ENCODE assay signal across 8 cellular contexts in genomic region chr16:14399397-14400284, GRCh38.
DNase-seq lines count a peak whose midpoint lies in the region; ATAC-seq lines count a peak whose summit lies in the region.

No MANE protein-coding gene starts in this region.

- ATAC-seq in HG02763 (IDR thresholded peaks at IDR 0.05; ENCODE audit: unreplicated experiment) (peak; percentile 62), Right ventricle myocardium superior (ENCODE audit: poor library complexity) (peak; percentile 94), GM19397 (IDR thresholded peaks at IDR 0.05; ENCODE audit: unreplicated experiment) (no peak)

- H3K4me3 ChIP-seq in SJCRH30 = peak overlapping the region; percentile 28
- peak overlapping the region; percentile 44 to 64 (median 46) for H3K4me3 ChIP-seq in skeletal muscle tissue (ENCODE audit: low read length in 3 of 3)

- intact Hi-C loops in Right ventricle myocardium superior (cut with DNase I) = loop anchor here (10.0 kb wide), 2 partner anchors 65 to 95 kb away; no protein-coding TSS in a partner anchor

- DNase-seq in Caki2 (ENCODE audit: low read depth) (peak; percentile 84), SJCRH30 (peak; percentile 85 to 90), Right ventricle myocardium superior (peak; percentile 54), NCI-H748 treated with DMSO at 0.1 percent for 48 hours (lab: John Stamatoyannopoulos, UW) (no peak), GM19240 (ENCODE audit: insufficient read length, low spot score) (no peak)

- H3K27ac ChIP-seq in SJCRH30 (peak overlapping the region; percentile 97), skeletal muscle tissue (ENCODE audit: low read depth, low read length) (peak overlapping the region; percentile 94)

- peak overlapping the region; percentile 75 to 86 (median 78) for H3K9ac ChIP-seq in skeletal muscle tissue (ENCODE audit: low read depth in 1 of 3, low read length in 3 of 3)

- in situ Hi-C loops in Caki2 (cut with HindIII; ENCODE audit: low pct_unique_long_range_greater_than_20kb, low sequenced_read_pairs) = no loop called here

- H3K9me3 ChIP-seq in SJCRH30 (replicated peaks) = no peaks in the 10 kb centered on the region
- H3K9me3 ChIP-seq in skeletal muscle tissue (ENCODE audit: control insufficient read depth in 3 of 3, low read length in 3 of 3) = no peaks in the 10 kb centered on the region

- no peaks in the 10 kb centered on the region for H3K36me3 ChIP-seq in SJCRH30
- no peaks in the 10 kb centered on the region for H3K36me3 ChIP-seq in skeletal muscle tissue (ENCODE audit: control insufficient read depth in 3 of 3, insufficient read depth in 3 of 3, low read length in 3 of 3)

- H3K4me1 ChIP-seq in SJCRH30 = peaks cover 16% of the 10 kb centered on the region; the same call in 1 of the 2 replicates
- H3K4me1 ChIP-seq in skeletal muscle tissue (ENCODE audit: control insufficient read depth in 3 of 3, insufficient read depth in 3 of 3, low read length in 3 of 3) = peaks cover 5 to 32% (median 23%) of the 10 kb centered on the region in 3 donors

- H3K27me3 ChIP-seq in SJCRH30 (no peaks in the 10 kb centered on the region), skeletal muscle tissue (ENCODE audit: control insufficient read depth in 3 of 3, insufficient read depth in 3 of 3, low read length in 3 of 3) (no peaks in the 10 kb centered on the region)

Comparison
In these comparisons a context has a peak if more than half of its experiments do, and no peak if none do; other contexts are left out.
1. DNase-seq: peak in Caki2 (single experiment), SJCRH30 (2 of 2) and Right ventricle myocardium superior (single experiment); none in NCI-H748 treated with DMSO at 0.1 percent for 48 hours (single experiment) and GM19240 (single experiment).